Comparison of ENCODE assay signal across 7 cellular contexts in the genomic region with DNA sequence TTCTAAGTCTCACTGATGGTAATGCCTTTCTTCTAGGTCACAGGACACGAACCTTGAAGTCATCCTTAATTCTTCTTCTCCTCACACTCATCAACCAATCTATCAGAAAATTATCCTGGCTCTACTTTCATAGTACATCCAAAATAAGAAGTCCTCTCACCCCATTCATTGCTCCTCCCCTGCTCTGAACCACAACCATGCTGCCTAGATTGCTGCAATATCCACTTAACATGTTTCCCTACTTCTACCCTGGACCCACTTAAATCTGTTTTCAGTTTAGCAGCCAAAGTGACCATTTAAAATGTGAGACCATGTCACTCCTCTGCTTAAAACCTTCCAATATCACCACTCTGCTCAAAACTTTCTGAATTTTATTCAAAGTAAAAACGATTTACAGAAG.
"Had no signal": no experiment of that assay in that cellular context is flagged by ENCODE, and none has a peak within 500 bp of the region (broad histone marks: within the 10 kb centered on the region; RNA-seq: fewer than 3 reads in every experiment).

No MANE protein-coding gene starts in this region.

- DNase-seq: IMR-90, KBM-7, KG1 had no signal

- H3K27me3 Mint-ChIP-seq: IgD-negative memory B cell had no signal

- H3K4me1 Mint-ChIP-seq: IgD-negative memory B cell had no signal

- H3K4me3 Mint-ChIP-seq: IgD-negative memory B cell had no signal

- H3K27ac Mint-ChIP-seq: IgD-negative memory B cell had no signal

- H3K27ac ChIP-seq: HL-60 had no signal

- H3K4me3 ChIP-seq: K562 had no signal

- ATAC-seq: HepG2, K562 had no signal

- H3K36me3 Mint-ChIP-seq: IgD-negative memory B cell had no signal
